Comparison of ENCODE assay signal across 2 cellular contexts in the genomic region with DNA sequence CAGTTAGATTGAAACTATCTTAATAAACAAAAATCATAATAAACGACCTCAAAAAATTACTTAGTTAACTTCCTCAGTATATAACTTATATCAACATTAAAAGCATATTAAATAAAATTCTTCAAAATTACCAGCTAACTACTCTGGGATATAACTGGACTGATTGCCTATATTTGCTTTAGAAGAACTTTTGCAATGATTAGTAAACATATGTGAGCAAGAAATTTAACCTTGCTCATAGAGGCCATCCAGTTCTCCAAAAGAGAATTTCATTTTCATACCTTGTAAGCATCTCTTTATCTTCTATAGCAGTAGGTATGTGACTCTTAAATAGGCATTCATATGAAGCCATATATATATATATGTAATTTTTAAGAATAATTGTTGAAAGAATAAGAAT.
TF ChIP-seq lines count a peak whose summit lies in the region.

No MANE protein-coding gene starts in this region.

TF ChIP-seq in IMR-90, 13 proteins besides CTCF, POLR2A, EP300 and RAD21:
- TF ChIP-seq, protein P1, sequence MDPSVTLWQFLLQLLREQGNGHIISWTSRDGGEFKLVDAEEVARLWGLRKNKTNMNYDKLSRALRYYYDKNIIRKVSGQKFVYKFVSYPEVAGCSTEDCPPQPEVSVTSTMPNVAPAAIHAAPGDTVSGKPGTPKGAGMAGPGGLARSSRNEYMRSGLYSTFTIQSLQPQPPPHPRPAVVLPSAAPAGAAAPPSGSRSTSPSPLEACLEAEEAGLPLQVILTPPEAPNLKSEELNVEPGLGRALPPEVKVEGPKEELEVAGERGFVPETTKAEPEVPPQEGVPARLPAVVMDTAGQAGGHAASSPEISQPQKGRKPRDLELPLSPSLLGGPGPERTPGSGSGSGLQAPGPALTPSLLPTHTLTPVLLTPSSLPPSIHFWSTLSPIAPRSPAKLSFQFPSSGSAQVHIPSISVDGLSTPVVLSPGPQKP (IDR thresholded peaks at IDR 0.05; ENCODE audit: borderline replicate concordance, low read depth, low read length) = no peak
- TF ChIP-seq MXI1 (IDR thresholded peaks at IDR 0.05; ENCODE audit: borderline replicate concordance, low read depth, low read length) (no peak), FOS (IDR thresholded peaks at IDR 0.05; ENCODE audit: low read depth, low read length) (no peak), NFE2L2 (IDR thresholded peaks at IDR 0.05; ENCODE audit: low read depth, low read length) (no peak), SMC3 (IDR thresholded peaks at IDR 0.05; ENCODE audit: low read depth, low read length) (no peak), MAZ (IDR thresholded peaks at IDR 0.05; ENCODE audit: borderline replicate concordance, low read depth, low read length) (no peak), RFX5 (IDR thresholded peaks at IDR 0.05; ENCODE audit: low read depth, low read length) (no peak), CHD1 (IDR thresholded peaks at IDR 0.05; ENCODE audit: low read depth, low read length) (no peak), MAFK (IDR thresholded peaks at IDR 0.05; ENCODE audit: low read depth, low read length) (no peak)
- TF ChIP-seq, protein P2, sequence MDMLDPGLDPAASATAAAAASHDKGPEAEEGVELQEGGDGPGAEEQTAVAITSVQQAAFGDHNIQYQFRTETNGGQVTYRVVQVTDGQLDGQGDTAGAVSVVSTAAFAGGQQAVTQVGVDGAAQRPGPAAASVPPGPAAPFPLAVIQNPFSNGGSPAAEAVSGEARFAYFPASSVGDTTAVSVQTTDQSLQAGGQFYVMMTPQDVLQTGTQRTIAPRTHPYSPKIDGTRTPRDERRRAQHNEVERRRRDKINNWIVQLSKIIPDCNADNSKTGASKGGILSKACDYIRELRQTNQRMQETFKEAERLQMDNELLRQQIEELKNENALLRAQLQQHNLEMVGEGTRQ (IDR thresholded peaks at IDR 0.05; ENCODE audit: low read depth, low read length) = no peak

TF ChIP-seq in K562, 482 proteins besides CTCF, POLR2A, EP300 and RAD21:
- TF ChIP-seq LEF1 (IDR thresholded peaks at IDR 0.05) (no peak), ARID1B (IDR thresholded peaks at IDR 0.05) (0 out of 2 replicates have a peak, but pooled peaks have one; percentile 1), CBFA2T3 (IDR thresholded peaks at IDR 0.05) (0 out of 2 replicates have a peak, but pooled peaks have one; percentile 9), SNIP1 (IDR thresholded peaks at IDR 0.05; ENCODE audit: low read depth) (no peak)
- TF ChIP-seq, protein P3, sequence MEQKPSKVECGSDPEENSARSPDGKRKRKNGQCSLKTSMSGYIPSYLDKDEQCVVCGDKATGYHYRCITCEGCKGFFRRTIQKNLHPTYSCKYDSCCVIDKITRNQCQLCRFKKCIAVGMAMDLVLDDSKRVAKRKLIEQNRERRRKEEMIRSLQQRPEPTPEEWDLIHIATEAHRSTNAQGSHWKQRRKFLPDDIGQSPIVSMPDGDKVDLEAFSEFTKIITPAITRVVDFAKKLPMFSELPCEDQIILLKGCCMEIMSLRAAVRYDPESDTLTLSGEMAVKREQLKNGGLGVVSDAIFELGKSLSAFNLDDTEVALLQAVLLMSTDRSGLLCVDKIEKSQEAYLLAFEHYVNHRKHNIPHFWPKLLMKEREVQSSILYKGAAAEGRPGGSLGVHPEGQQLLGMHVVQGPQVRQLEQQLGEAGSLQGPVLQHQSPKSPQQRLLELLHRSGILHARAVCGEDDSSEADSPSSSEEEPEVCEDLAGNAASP (IDR thresholded peaks at IDR 0.05) = no peak
- TF ChIP-seq, protein P4, sequence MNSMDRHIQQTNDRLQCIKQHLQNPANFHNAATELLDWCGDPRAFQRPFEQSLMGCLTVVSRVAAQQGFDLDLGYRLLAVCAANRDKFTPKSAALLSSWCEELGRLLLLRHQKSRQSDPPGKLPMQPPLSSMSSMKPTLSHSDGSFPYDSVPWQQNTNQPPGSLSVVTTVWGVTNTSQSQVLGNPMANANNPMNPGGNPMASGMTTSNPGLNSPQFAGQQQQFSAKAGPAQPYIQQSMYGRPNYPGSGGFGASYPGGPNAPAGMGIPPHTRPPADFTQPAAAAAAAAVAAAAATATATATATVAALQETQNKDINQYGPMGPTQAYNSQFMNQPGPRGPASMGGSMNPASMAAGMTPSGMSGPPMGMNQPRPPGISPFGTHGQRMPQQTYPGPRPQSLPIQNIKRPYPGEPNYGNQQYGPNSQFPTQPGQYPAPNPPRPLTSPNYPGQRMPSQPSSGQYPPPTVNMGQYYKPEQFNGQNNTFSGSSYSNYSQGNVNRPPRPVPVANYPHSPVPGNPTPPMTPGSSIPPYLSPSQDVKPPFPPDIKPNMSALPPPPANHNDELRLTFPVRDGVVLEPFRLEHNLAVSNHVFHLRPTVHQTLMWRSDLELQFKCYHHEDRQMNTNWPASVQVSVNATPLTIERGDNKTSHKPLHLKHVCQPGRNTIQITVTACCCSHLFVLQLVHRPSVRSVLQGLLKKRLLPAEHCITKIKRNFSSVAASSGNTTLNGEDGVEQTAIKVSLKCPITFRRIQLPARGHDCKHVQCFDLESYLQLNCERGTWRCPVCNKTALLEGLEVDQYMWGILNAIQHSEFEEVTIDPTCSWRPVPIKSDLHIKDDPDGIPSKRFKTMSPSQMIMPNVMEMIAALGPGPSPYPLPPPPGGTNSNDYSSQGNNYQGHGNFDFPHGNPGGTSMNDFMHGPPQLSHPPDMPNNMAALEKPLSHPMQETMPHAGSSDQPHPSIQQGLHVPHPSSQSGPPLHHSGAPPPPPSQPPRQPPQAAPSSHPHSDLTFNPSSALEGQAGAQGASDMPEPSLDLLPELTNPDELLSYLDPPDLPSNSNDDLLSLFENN (IDR thresholded peaks at IDR 0.05; ENCODE audit: low read depth in 2 of 2, low read length in 2 of 2) = no peak
TF ChIP-seq in K562: peak in this region for 2.
